Comparison of ENCODE assay signal across 1 cellular context in genomic region chr22:30307026-30307574, GRCh38.
TF ChIP-seq lines count a peak whose summit lies in the region.

No MANE protein-coding gene starts in this region.

TF ChIP-seq in SK-N-SH, 30 proteins besides CTCF, POLR2A, EP300 and RAD21:
- TF ChIP-seq TAF1 (IDR thresholded peaks at IDR 0.05; ENCODE audit: borderline replicate concordance, low read depth, low read length): no peak
- TF ChIP-seq NRF1 (IDR thresholded peaks at IDR 0.05; ENCODE audit: low read depth, low read length): no peak
- no peak for TF ChIP-seq PBX3 (IDR thresholded peaks at IDR 0.05)
- no peak for TF ChIP-seq MEF2A (IDR thresholded peaks at IDR 0.05; ENCODE audit: borderline replicate concordance, low read depth)
- TF ChIP-seq FOSL2 (IDR thresholded peaks at IDR 0.05; ENCODE audit: borderline replicate concordance, low read depth): no peak
- no peak for TF ChIP-seq YY1 (IDR thresholded peaks at IDR 0.05; ENCODE audit: low read depth)
